10 cellular contexts compared by ENCODE assay signal in genomic region chr1:41698916-41699860, GRCh38.
DNase-seq lines count a peak whose midpoint lies in the region; ATAC-seq and TF ChIP-seq lines count a peak whose summit lies in the region.
"Had no signal": no experiment of that assay in that cellular context is flagged by ENCODE, and none has a peak within 500 bp of the region (broad histone marks: within the 10 kb centered on the region; RNA-seq: fewer than 3 reads in every experiment).

No MANE protein-coding gene starts in this region.

- no peak overlapping the region for H3K4me3 Mint-ChIP-seq in activated T-cell treated with anti-CD3 and anti-CD28 coated beads, Interleukin-2, amount 50 U/mL, for 4 hours
- H3K4me3 Mint-ChIP-seq in activated T-cell treated with anti-CD3 and anti-CD28 coated beads, Interleukin-2, amount 50 U/mL, for 24 hours: no peak overlapping the region
- no peak overlapping the region for H3K4me3 Mint-ChIP-seq in endothelial cell (ENCODE audit: unreplicated experiment)
- H3K4me3 Mint-ChIP-seq: activated naive CD4-positive, alpha-beta T cell treated with anti-CD3 and anti-CD28 coated beads, Interleukin-2, amount 10 ng/mL, durations not matched to agents 7 days and 5 days had no signal

- no peak overlapping the region for H3K27ac ChIP-seq in osteoblast (ENCODE audit: low read depth, low read length)

- H3K36me3 ChIP-seq in osteoblast (ENCODE audit: insufficient read depth, low read length): no peaks in the 10 kb centered on the region

- H2AFZ ChIP-seq in osteoblast (ENCODE audit: low read length): no peak overlapping the region

- H3K36me3 Mint-ChIP-seq in activated T-cell treated with anti-CD3 and anti-CD28 coated beads, Interleukin-2, amount 50 U/mL, for 4 hours (ENCODE audit: insufficient read depth): no peaks in the 10 kb centered on the region
- no peaks in the 10 kb centered on the region for H3K36me3 Mint-ChIP-seq in activated T-cell treated with anti-CD3 and anti-CD28 coated beads, Interleukin-2, amount 50 U/mL, for 24 hours (ENCODE audit: low read depth)
- no peaks in the 10 kb centered on the region for H3K36me3 Mint-ChIP-seq in endothelial cell (ENCODE audit: low read depth, unreplicated experiment)
- H3K36me3 Mint-ChIP-seq: activated naive CD4-positive, alpha-beta T cell treated with anti-CD3 and anti-CD28 coated beads, Interleukin-2, amount 10 ng/mL, durations not matched to agents 7 days and 5 days had no signal

- TF ChIP-seq CTCF in osteoblast (IDR thresholded peaks at IDR 0.05; ENCODE audit: extremely low read depth, low read depth, low read length): no peak
- TF ChIP-seq CTCF in endothelial cell (IDR thresholded peaks at IDR 0.05; ENCODE audit: unreplicated experiment): no peak

- H3K79me2 ChIP-seq in osteoblast (ENCODE audit: insufficient read depth, low read length): no peaks in the 10 kb centered on the region

- H4K20me1 ChIP-seq in osteoblast (ENCODE audit: insufficient read depth, low read length): no peaks in the 10 kb centered on the region

- no peak overlapping the region for H3K4me3 ChIP-seq in osteoblast (ENCODE audit: insufficient read depth, low read length)

- H3K4me2 ChIP-seq in osteoblast (ENCODE audit: insufficient read depth, low read length): no peak overlapping the region

- no peaks in the 10 kb centered on the region for H3K9me3 Mint-ChIP-seq in activated T-cell treated with anti-CD3 and anti-CD28 coated beads, Interleukin-2, amount 50 U/mL, for 4 hours
- H3K9me3 Mint-ChIP-seq in activated T-cell treated with anti-CD3 and anti-CD28 coated beads, Interleukin-2, amount 50 U/mL, for 24 hours: no peaks in the 10 kb centered on the region
- no peaks in the 10 kb centered on the region for H3K9me3 Mint-ChIP-seq in endothelial cell (ENCODE audit: unreplicated experiment)
- H3K9me3 Mint-ChIP-seq: activated naive CD4-positive, alpha-beta T cell treated with anti-CD3 and anti-CD28 coated beads, Interleukin-2, amount 10 ng/mL, durations not matched to agents 7 days and 5 days had no signal

- peaks cover 5% of the 10 kb centered on the region for H3K4me1 ChIP-seq in osteoblast (ENCODE audit: insufficient read depth, low read length)

- H3K27me3 Mint-ChIP-seq in activated T-cell treated with anti-CD3 and anti-CD28 coated beads, Interleukin-2, amount 50 U/mL, for 4 hours (ENCODE audit: low read depth): no peaks in the 10 kb centered on the region
- no peaks in the 10 kb centered on the region for H3K27me3 Mint-ChIP-seq in activated T-cell treated with anti-CD3 and anti-CD28 coated beads, Interleukin-2, amount 50 U/mL, for 24 hours
- H3K27me3 Mint-ChIP-seq in endothelial cell (ENCODE audit: unreplicated experiment): peaks cover 2% of the 10 kb centered on the region

- no peak for DNase-seq in activated T-cell treated with anti-CD3 and anti-CD28 coated beads, Interleukin-2, amount 50 U/mL, for 4 hours
- no peak for DNase-seq in activated T-cell treated with anti-CD3 and anti-CD28 coated beads, Interleukin-2, amount 50 U/mL, for 24 hours
- DNase-seq in osteoblast (ENCODE audit: insufficient read length, low spot score, missing footprints) (peak; percentile 43), endothelial cell (ENCODE audit: low spot score) (no peak), foreskin melanocyte (no peak)
- DNase-seq: activated naive CD4-positive, alpha-beta T cell treated with anti-CD3 and anti-CD28 coated beads, Interleukin-2, amount 10 ng/mL, durations not matched to agents 7 days and 5 days; NCI-H2107 had no signal

- no peaks in the 10 kb centered on the region for H3K9me3 ChIP-seq in osteoblast (ENCODE audit: low read depth, low read length)

- peaks cover 12% of the 10 kb centered on the region for H3K4me1 Mint-ChIP-seq in activated T-cell treated with anti-CD3 and anti-CD28 coated beads, Interleukin-2, amount 50 U/mL, for 4 hours (ENCODE audit: low read depth)
- H3K4me1 Mint-ChIP-seq in activated T-cell treated with anti-CD3 and anti-CD28 coated beads, Interleukin-2, amount 50 U/mL, for 24 hours (ENCODE audit: low read depth): peaks cover 16% of the 10 kb centered on the region
- no peaks in the 10 kb centered on the region for H3K4me1 Mint-ChIP-seq in endothelial cell (ENCODE audit: unreplicated experiment)
- H3K4me1 Mint-ChIP-seq: activated naive CD4-positive, alpha-beta T cell treated with anti-CD3 and anti-CD28 coated beads, Interleukin-2, amount 10 ng/mL, durations not matched to agents 7 days and 5 days had no signal

- H3K27ac Mint-ChIP-seq in activated T-cell treated with anti-CD3 and anti-CD28 coated beads, Interleukin-2, amount 50 U/mL, for 24 hours: no peak overlapping the region
- no peak overlapping the region for H3K27ac Mint-ChIP-seq in endothelial cell (ENCODE audit: unreplicated experiment)
- H3K27ac Mint-ChIP-seq: activated naive CD4-positive, alpha-beta T cell treated with anti-CD3 and anti-CD28 coated beads, Interleukin-2, amount 10 ng/mL, durations not matched to agents 7 days and 5 days had no signal

- ATAC-seq in activated T-cell treated with anti-CD3 and anti-CD28 coated beads, Interleukin-2, amount 50 U/mL, for 4 hours: peak; percentile 37 to 59
- peak; percentile 39 for ATAC-seq in GM19468 (IDR thresholded peaks at IDR 0.05; ENCODE audit: extremely low read depth, unreplicated experiment)
- peak; percentile 87 for ATAC-seq in HG03432 (IDR thresholded peaks at IDR 0.05; ENCODE audit: unreplicated experiment)
- no peak for ATAC-seq in HG03159 (IDR thresholded peaks at IDR 0.05; ENCODE audit: unreplicated experiment)

- H3K27me3 ChIP-seq in osteoblast (ENCODE audit: insufficient read depth, low read length): no peaks in the 10 kb centered on the region
